ENCODE assay signal across 9 cellular contexts in genomic region chr12:55619352-55620138, GRCh38. TPM values are rescaled to one million over a fixed set of nuclear protein-coding genes. Genes with fewer than 3 reads are reported as not detected.
DNase-seq lines count a peak whose midpoint lies in the region; ATAC-seq, FAIRE-seq and TF ChIP-seq lines count a peak whose summit lies in the region.
"Had no signal": no experiment of that assay in that cellular context is flagged by ENCODE, and none has a peak within 500 bp of the region (broad histone marks: within the 10 kb centered on the region; RNA-seq: fewer than 3 reads in every experiment).

No MANE protein-coding gene starts in this region.

- intact Hi-C loops in colonic mucosa (cut with DNase I) (no loop called here), HepG2 (cut with micrococcal nuclease; ENCODE audit: unreplicated experiment) (loop anchor here (1.0 kb wide), 2 partner anchors 173 to 430 kb away; no protein-coding TSS in a partner anchor), thyroid gland (cut with DNase I) (loop anchor here (5.0 kb wide), 1 partner anchor 427 kb away; no protein-coding TSS in a partner anchor)

- no TSS peak for BruUV-seq in HepG2 (replicated peaks; lab: Mats Ljungman, UMichigan)

- TF ChIP-seq EP300 in HepG2 (IDR thresholded peaks at IDR 0.05; ENCODE audit: low read depth in 2 of 2, low read length in 2 of 2): no peak
- no peak for TF ChIP-seq EP300 in HepG2 (CRISPR knock-in tag; IDR thresholded peaks at IDR 0.05; ENCODE audit: borderline replicate concordance)

- H3K36me3 ChIP-seq in CD8-positive, alpha-beta memory T cell (ENCODE audit: insufficient read depth, low read length): no peaks in the 10 kb centered on the region
- H3K36me3 ChIP-seq in colonic mucosa: no peaks in the 10 kb centered on the region
- H3K36me3 ChIP-seq in HepG2 (replicated peaks in 1 of 2; ENCODE audit: control insufficient read depth in 1 of 2, insufficient read depth in 2 of 2, low read length in 2 of 2): no peaks in the 10 kb centered on the region
- H3K36me3 ChIP-seq in thyroid gland: no peaks in the 10 kb centered on the region

- H3K27me3 ChIP-seq in CD8-positive, alpha-beta memory T cell (ENCODE audit: insufficient read depth, low read length, poor library complexity, severe bottlenecking): no peaks in the 10 kb centered on the region
- no peaks in the 10 kb centered on the region for H3K27me3 ChIP-seq in colonic mucosa
- no peaks in the 10 kb centered on the region for H3K27me3 ChIP-seq in HepG2 (ENCODE audit: control insufficient read depth in 1 of 2, insufficient read depth in 2 of 2, low read length in 2 of 2)
- H3K27me3 ChIP-seq in thyroid gland: no peaks in the 10 kb centered on the region

- H3K9me3 Mint-ChIP-seq in CD8-positive, alpha-beta memory T cell: peaks cover 5 to 22% (median 19%) of the 10 kb centered on the region in 5 donors

- H3K36me3 Mint-ChIP-seq in CD8-positive, alpha-beta memory T cell: peaks cover 0 to 14% (median 0%) of the 10 kb centered on the region in 3 donors

- peaks cover 2 to 5% (median 5%) of the 10 kb centered on the region in 3 donors for H3K4me1 Mint-ChIP-seq in CD8-positive, alpha-beta memory T cell

- no peaks in the 10 kb centered on the region for H3K9me3 ChIP-seq in CD8-positive, alpha-beta memory T cell (ENCODE audit: low read length)
- no peaks in the 10 kb centered on the region for H3K9me3 ChIP-seq in colonic mucosa
- H3K9me3 ChIP-seq in HepG2 (ENCODE audit: low read length): peaks cover 26% of the 10 kb centered on the region; the same call in 1 of the 2 replicates
- no peaks in the 10 kb centered on the region for H3K9me3 ChIP-seq in thyroid gland

- DNase-seq in CD8-positive, alpha-beta memory T cell: peak in 4 of 5 donors; percentile 17 to 70 (median 52)
- DNase-seq in NCI-H146 (lab: John Stamatoyannopoulos, UW) (peak; percentile 72), SKM-1 treated with dmso at 0.1 percent for 144 hours (lab: John Stamatoyannopoulos, UW; ENCODE audit: unreplicated experiment) (peak; percentile 68), colonic mucosa (peak; percentile 72), HepG2 (ENCODE audit: low spot score) (peak; percentile 92), thyroid gland (peak; percentile 11 to 14)

- TF ChIP-seq CTCF in colonic mucosa (IDR thresholded peaks at IDR 0.05): peak; percentile 62
- peak; percentile 87 for TF ChIP-seq CTCF in HepG2 (CRISPR knock-in tag; IDR thresholded peaks at IDR 0.05)
- peak; percentile 64 to 93 (median 77) for TF ChIP-seq CTCF in thyroid gland (IDR thresholded peaks at IDR 0.05)

- CTCF ChIA-PET in CD8-positive, alpha-beta memory T cell (lab: Charles Lee): interaction anchor here (0.7 to 2.8 kb wide), 6 partner anchors 16 to 431 kb away, joined by 3 to 10 read pairs (median 5); no protein-coding TSS in a partner anchor
- CTCF ChIA-PET in HepG2 (lab: Yijun Ruan, JAX; ENCODE audit: low intra/inter-chr PET ratio, low total read pairs): interaction anchor here (0.6 to 2.8 kb wide), 3 partner anchors 171 to 430 kb away, joined by 3 to 89 read pairs (median 28); no protein-coding TSS in a partner anchor

- TF ChIP-seq RAD21 in HepG2 (CRISPR knock-in tag; IDR thresholded peaks at IDR 0.05): peak; percentile 94

- no peak overlapping the region for H3K4me3 ChIP-seq in CD8-positive, alpha-beta memory T cell (ENCODE audit: low read length)
- H3K4me3 ChIP-seq in colonic mucosa (no peak overlapping the region), HepG2 (replicated peaks in 1 of 3; ENCODE audit: insufficient read depth in 1 of 3, low read depth in 2 of 3, low read length in 3 of 3) (no peak overlapping the region), thyroid gland (replicated peaks in 1 of 3) (no peak overlapping the region)

- FAIRE-seq in HepG2 (lab: Jason Lieb, UNC): peak; percentile 89

- no peak overlapping the region for H3K27ac ChIP-seq in CD8-positive, alpha-beta memory T cell (ENCODE audit: low read depth, low read length)
- no peak overlapping the region for H3K27ac ChIP-seq in colonic mucosa
- no peak overlapping the region for H3K27ac ChIP-seq in HepG2 (ENCODE audit: extremely low read length, insufficient read depth, low read length)
- no peak overlapping the region for H3K27ac ChIP-seq in thyroid gland

- no peaks in the 10 kb centered on the region for H4K20me1 ChIP-seq in HepG2 (ENCODE audit: insufficient read depth, low read length)

- TF ChIP-seq POLR2A in HepG2 (IDR thresholded peaks at IDR 0.05; ENCODE audit: insufficient read depth in 1 of 2, low read depth in 2 of 2, low read length in 2 of 2): no peak
- no peak for TF ChIP-seq POLR2A in thyroid gland (IDR thresholded peaks at IDR 0.05)

- POLR2A ChIA-PET in CD8-positive, alpha-beta memory T cell (lab: Charles Lee): no interaction called here
- POLR2A ChIA-PET in HepG2 (lab: Yijun Ruan, JAX): no interaction called here

- H3K4me1 ChIP-seq in CD8-positive, alpha-beta memory T cell (ENCODE audit: insufficient read depth, low read length): no peaks in the 10 kb centered on the region
- no peaks in the 10 kb centered on the region for H3K4me1 ChIP-seq in colonic mucosa
- H3K4me1 ChIP-seq in HepG2 (ENCODE audit: insufficient read depth, low read length): no peaks in the 10 kb centered on the region
- no peaks in the 10 kb centered on the region for H3K4me1 ChIP-seq in thyroid gland

- no peak overlapping the region for H3K4me3 Mint-ChIP-seq in CD8-positive, alpha-beta memory T cell

- ATAC-seq in GM18867 (IDR thresholded peaks at IDR 0.05; ENCODE audit: unreplicated experiment): peak; percentile 85
- ATAC-seq in HG03025 (IDR thresholded peaks at IDR 0.05; ENCODE audit: low FRiP score, unreplicated experiment): peak; percentile 88
- ATAC-seq in HepG2: peak; percentile 97

- H3K4me2 ChIP-seq in HepG2 (ENCODE audit: low read depth, low read length): no peak overlapping the region

- H3K27me3 Mint-ChIP-seq in CD8-positive, alpha-beta memory T cell: peaks cover 16 to 40% of the 10 kb centered on the region in 2 donors

- H3K27ac Mint-ChIP-seq in CD8-positive, alpha-beta memory T cell: no peak overlapping the region

- H3K9ac ChIP-seq in colonic mucosa (ENCODE audit: low read depth in 2 of 2, low read length in 2 of 2) (no peak overlapping the region), HepG2 (ENCODE audit: insufficient read depth, low read depth, low read length) (no peak overlapping the region)

- no peak overlapping the region for H2AFZ ChIP-seq in HepG2 (ENCODE audit: low read length)

- in situ Hi-C loops in HepG2 (cut with HindIII; ENCODE audit: extremely low pct_ligation_motif_present, low pct_unique_long_range_greater_than_20kb): loop anchor here (5.0 to 10.0 kb wide), 2 partner anchors 172 to 425 kb away; no protein-coding TSS in a partner anchor

- no peaks in the 10 kb centered on the region for H3K79me2 ChIP-seq in HepG2 (ENCODE audit: insufficient read depth, low read length)

- WGBS in HepG2 (ENCODE audit: low lambda C conversion rate): 6% methylated on average over 6 of the region's 6 CpGs
- WGBS in thyroid gland, 2 donors: 3 to 5% methylated on average over 6 of the region's 6 CpGs

RNA-seq across cellular contexts. Expression of gene OR10P1, which starts 17.1 kb away (rescaled TPM):
- not detected for total RNA-seq in CD8-positive, alpha-beta memory T cell
- not detected for polyA plus RNA-seq in CD8-positive, alpha-beta memory T cell
- total RNA-seq in colonic mucosa (not detected), HepG2 (2016; rRNA removed; fragmentation: Illumina TruSeq; extraction: Trizol) (not detected in 2 replicates), thyroid gland (not detected)
- not detected in 2 replicates for total RNA-seq in HepG2 (2016; cell fraction: cytosol; rRNA removed; fragmentation: Illumina TruSeq; extraction: Trizol; ENCODE audit: low read depth)
- total RNA-seq in HepG2 (2016; cell fraction: insoluble cytoplasmic fraction; rRNA removed; fragmentation: Illumina TruSeq; extraction: Trizol): not detected in 2 replicates
- not detected in 2 replicates for total RNA-seq in HepG2 (2016; cell fraction: membrane; rRNA removed; fragmentation: Illumina TruSeq; extraction: Trizol)
- not detected in 2 replicates for total RNA-seq in HepG2 (2016; cell fraction: nucleus; rRNA removed; fragmentation: Illumina TruSeq; extraction: Trizol)
- polyA plus RNA-seq in HepG2 (2011; rRNA removed): not detected in 2 replicates
- not detected in 2 replicates for polyA plus RNA-seq in HepG2 (2011; cell fraction: cytosol; rRNA removed)
- polyA plus RNA-seq in HepG2 (2011; cell fraction: nucleus; rRNA removed): not detected in 2 replicates
- polyA plus RNA-seq in HepG2 (2012): not detected in 2 replicates
- not detected in 2 replicates for polyA plus RNA-seq in HepG2 (2016; cell fraction: cytosol; fragmentation: Illumina TruSeq; extraction: Trizol; ENCODE audit: low read depth)
- polyA plus RNA-seq in HepG2 (2016; cell fraction: insoluble cytoplasmic fraction; fragmentation: Illumina TruSeq; extraction: Trizol; ENCODE audit: low read depth): not detected in 2 replicates
- not detected in 2 replicates for polyA plus RNA-seq in HepG2 (2016; cell fraction: membrane; fragmentation: Illumina TruSeq; extraction: Trizol; ENCODE audit: low read depth)
- polyA plus RNA-seq in HepG2 (2016; cell fraction: nucleus; fragmentation: Illumina TruSeq; extraction: Trizol; ENCODE audit: insufficient read depth, low read depth): not detected in 2 replicates
- not detected in 2 replicates for polyA minus RNA-seq in HepG2 (2011; rRNA and poly(A)+ RNA removed; ENCODE audit: low replicate concordance)
- polyA minus RNA-seq in HepG2 (2011; cell fraction: cytosol; rRNA and poly(A)+ RNA removed): not detected in 2 replicates
- polyA minus RNA-seq in HepG2 (2011; cell fraction: nucleus; rRNA and poly(A)+ RNA removed): not detected in 2 replicates
- total RNA-seq: urinary bladder had no signal
- polyA plus RNA-seq: urinary bladder had no signal

RNA-seq across cellular contexts. Expression of gene OR2AP1, which starts 47.3 kb away (rescaled TPM):
- not detected for total RNA-seq in CD8-positive, alpha-beta memory T cell
- polyA plus RNA-seq in CD8-positive, alpha-beta memory T cell: not detected
- total RNA-seq in colonic mucosa: not detected
- total RNA-seq in HepG2 (2016; rRNA removed; fragmentation: Illumina TruSeq; extraction: Trizol): not detected in 2 replicates
- not detected in 2 replicates for total RNA-seq in HepG2 (2016; cell fraction: cytosol; rRNA removed; fragmentation: Illumina TruSeq; extraction: Trizol; ENCODE audit: low read depth)
- total RNA-seq in HepG2 (2016; cell fraction: insoluble cytoplasmic fraction; rRNA removed; fragmentation: Illumina TruSeq; extraction: Trizol): not detected in 2 replicates
- not detected in 2 replicates for total RNA-seq in HepG2 (2016; cell fraction: membrane; rRNA removed; fragmentation: Illumina TruSeq; extraction: Trizol)
- not detected in 2 replicates for total RNA-seq in HepG2 (2016; cell fraction: nucleus; rRNA removed; fragmentation: Illumina TruSeq; extraction: Trizol)
- not detected in 2 replicates for polyA plus RNA-seq in HepG2 (2011; rRNA removed)
- not detected in 2 replicates for polyA plus RNA-seq in HepG2 (2011; cell fraction: cytosol; rRNA removed)
- not detected in 2 replicates for polyA plus RNA-seq in HepG2 (2011; cell fraction: nucleus; rRNA removed)
- polyA plus RNA-seq in HepG2 (2012): not detected in 2 replicates
- polyA plus RNA-seq in HepG2 (2016; cell fraction: cytosol; fragmentation: Illumina TruSeq; extraction: Trizol; ENCODE audit: low read depth): not detected in 2 replicates
- not detected in 2 replicates for polyA plus RNA-seq in HepG2 (2016; cell fraction: insoluble cytoplasmic fraction; fragmentation: Illumina TruSeq; extraction: Trizol; ENCODE audit: low read depth)
- not detected in 2 replicates for polyA plus RNA-seq in HepG2 (2016; cell fraction: membrane; fragmentation: Illumina TruSeq; extraction: Trizol; ENCODE audit: low read depth)
- polyA plus RNA-seq in HepG2 (2016; cell fraction: nucleus; fragmentation: Illumina TruSeq; extraction: Trizol; ENCODE audit: insufficient read depth, low read depth): not detected in 2 replicates
- polyA minus RNA-seq in HepG2 (2011; rRNA and poly(A)+ RNA removed; ENCODE audit: low replicate concordance): not detected in 2 replicates
- not detected in 2 replicates for polyA minus RNA-seq in HepG2 (2011; cell fraction: cytosol; rRNA and poly(A)+ RNA removed)
- polyA minus RNA-seq in HepG2 (2011; cell fraction: nucleus; rRNA and poly(A)+ RNA removed): not detected in 2 replicates
- total RNA-seq in thyroid gland: not detected
- total RNA-seq: urinary bladder had no signal
- polyA plus RNA-seq: urinary bladder had no signal

Comparison
In these comparisons a context has a peak if more than half of its experiments do, and no peak if none do; other contexts are left out.
1. DNase-seq: peak in every context shown above with its lines; median percentile 92 in HepG2; 72 in NCI-H146; 72 in colonic mucosa; 68 in SKM-1 treated with dmso at 0.1 percent for 144 hours; 52 in CD8-positive, alpha-beta memory T cell; 12 in thyroid gland.